Comparison of ENCODE assay signal across 1 cellular context in genomic region chr11:69449320-69450063, GRCh38.
A peak's percentile ranks its signal among the peaks of the same experiment; 100 is the strongest.
TF ChIP-seq lines count a peak whose summit lies in the region.

No MANE protein-coding gene starts in this region.

TF ChIP-seq in K562, 482 proteins besides CTCF, POLR2A, EP300 and RAD21 (continued from another document and continues in another):
- TF ChIP-seq ZNF398 (CRISPR knock-in tag; IDR thresholded peaks at IDR 0.05): no peak
- TF ChIP-seq SNRNP70 (optimal IDR thresholded peaks at IDR 0.05; ENCODE audit: low read depth, low read length): no peak
- no peak for TF ChIP-seq RNF219 (CRISPR knock-in tag; IDR thresholded peaks at IDR 0.05)
- peak; percentile 92 for TF ChIP-seq TFAP4 (CRISPR knock-in tag; IDR thresholded peaks at IDR 0.05; ENCODE audit: borderline replicate concordance)
- no peak for TF ChIP-seq ZNF830 (CRISPR knock-in tag; IDR thresholded peaks at IDR 0.05)
- peak; percentile 58 for TF ChIP-seq KLF16 (IDR thresholded peaks at IDR 0.05)
- TF ChIP-seq AFF1 (IDR thresholded peaks at IDR 0.05; ENCODE audit: low read depth in 1 of 2, partially characterized antibody in 2 of 2): no peak
- no peak for TF ChIP-seq ZNF12 (CRISPR knock-in tag; IDR thresholded peaks at IDR 0.05)
- TF ChIP-seq CREB1 (IDR thresholded peaks at IDR 0.05): 0 out of 2 replicates have a peak, but pooled peaks have one; percentile 40
- no peak for TF ChIP-seq CREB1 (CRISPR knock-in tag; IDR thresholded peaks at IDR 0.05)
- peak; percentile 75 for TF ChIP-seq CREM (IDR thresholded peaks at IDR 0.05; ENCODE audit: low read depth)
- no peak for TF ChIP-seq GMEB1 (CRISPR knock-in tag; IDR thresholded peaks at IDR 0.05)
- TF ChIP-seq ZNF41 (CRISPR knock-in tag; conservative IDR thresholded peaks at IDR 0.05): no peak
- TF ChIP-seq POLR3A (IDR thresholded peaks at IDR 0.05; ENCODE audit: borderline replicate concordance, extremely low read depth, insufficient read depth, insufficient read length): no peak
- no peak for TF ChIP-seq CCAR2 (IDR thresholded peaks at IDR 0.05; ENCODE audit: low read depth, low read length)
- TF ChIP-seq ETV5 (CRISPR knock-in tag; IDR thresholded peaks at IDR 0.05; ENCODE audit: low read depth): peak; percentile 96
- TF ChIP-seq RBM17 (IDR thresholded peaks at IDR 0.05; ENCODE audit: borderline replicate concordance, low read depth, low read length): no peak
- TF ChIP-seq ATF4 (CRISPR knock-in tag; IDR thresholded peaks at IDR 0.05): no peak
- TF ChIP-seq NRF1 (conservative IDR thresholded peaks at IDR 0.05 in 1 of 2, IDR thresholded peaks at IDR 0.05 in 1 of 2): peak; percentile 37 to 53; a peak in 2 of 4 replicates
- no peak for TF ChIP-seq ZNF3 (CRISPR knock-in tag; IDR thresholded peaks at IDR 0.05)
- TF ChIP-seq BDP1 (IDR thresholded peaks at IDR 0.05; ENCODE audit: insufficient read depth, insufficient read length): no peak
- TF ChIP-seq SIN3A (IDR thresholded peaks at IDR 0.05; ENCODE audit: borderline replicate concordance in 2 of 2, control insufficient read depth in 1 of 2, low read depth in 2 of 2, low read length in 2 of 2): no peak
- peak; percentile 29; the same call in 1 of the 2 replicates for TF ChIP-seq ZFX (CRISPR knock-in tag; IDR thresholded peaks at IDR 0.05)
- TF ChIP-seq ZNF395 (CRISPR knock-in tag; IDR thresholded peaks at IDR 0.05): no peak
- no peak for TF ChIP-seq E2F5 (CRISPR knock-in tag; IDR thresholded peaks at IDR 0.05)
- TF ChIP-seq PRDM10 (IDR thresholded peaks at IDR 0.05; ENCODE audit: partially characterized antibody): peak; percentile 87
- peak; percentile 51; the same call in 1 of the 2 replicates for TF ChIP-seq ZNF134 (CRISPR knock-in tag; conservative IDR thresholded peaks at IDR 0.05)
- no peak for TF ChIP-seq ZBTB26 (CRISPR knock-in tag; IDR thresholded peaks at IDR 0.05)
- TF ChIP-seq ZNF785 (CRISPR knock-in tag; IDR thresholded peaks at IDR 0.05): no peak
- no peak for TF ChIP-seq MYBL2 (IDR thresholded peaks at IDR 0.05; ENCODE audit: low read depth)
- TF ChIP-seq MYBL2 (CRISPR knock-in tag; IDR thresholded peaks at IDR 0.05; ENCODE audit: borderline replicate concordance): no peak
- no peak for TF ChIP-seq NFATC3 (IDR thresholded peaks at IDR 0.05)
- TF ChIP-seq RBM25 (IDR thresholded peaks at IDR 0.05; ENCODE audit: low read depth, low read length, severe bottlenecking): no peak
- no peak; the same call in none of the 2 replicates for TF ChIP-seq DMBX1 (CRISPR knock-in tag; IDR thresholded peaks at IDR 0.05; ENCODE audit: borderline replicate concordance)
- no peak for TF ChIP-seq BCL6 (CRISPR knock-in tag; IDR thresholded peaks at IDR 0.05)
- peak in 1 of 2 experiments; percentile 57; a peak in 2 of 4 replicates for TF ChIP-seq MAZ (CRISPR knock-in tag; conservative IDR thresholded peaks at IDR 0.05 in 1 of 2, IDR thresholded peaks at IDR 0.05 in 1 of 2)
- no peak for TF ChIP-seq IRF2 (CRISPR knock-in tag; IDR thresholded peaks at IDR 0.05)
- TF ChIP-seq KAT2B (IDR thresholded peaks at IDR 0.05; ENCODE audit: low read depth, low read length): no peak
- TF ChIP-seq MIER1 (IDR thresholded peaks at IDR 0.05; ENCODE audit: low read depth): no peak
- no peak; the same call in 1 of the 2 replicates for TF ChIP-seq MEF2D (tag; conservative IDR thresholded peaks at IDR 0.05; ENCODE audit: low read depth)
- TF ChIP-seq ZNF696 (CRISPR knock-in tag; conservative IDR thresholded peaks at IDR 0.05): no peak
- TF ChIP-seq SMARCC2 (IDR thresholded peaks at IDR 0.05; ENCODE audit: low read depth): peak; percentile 96
